8 cellular contexts compared by ENCODE assay signal in the genomic region with DNA sequence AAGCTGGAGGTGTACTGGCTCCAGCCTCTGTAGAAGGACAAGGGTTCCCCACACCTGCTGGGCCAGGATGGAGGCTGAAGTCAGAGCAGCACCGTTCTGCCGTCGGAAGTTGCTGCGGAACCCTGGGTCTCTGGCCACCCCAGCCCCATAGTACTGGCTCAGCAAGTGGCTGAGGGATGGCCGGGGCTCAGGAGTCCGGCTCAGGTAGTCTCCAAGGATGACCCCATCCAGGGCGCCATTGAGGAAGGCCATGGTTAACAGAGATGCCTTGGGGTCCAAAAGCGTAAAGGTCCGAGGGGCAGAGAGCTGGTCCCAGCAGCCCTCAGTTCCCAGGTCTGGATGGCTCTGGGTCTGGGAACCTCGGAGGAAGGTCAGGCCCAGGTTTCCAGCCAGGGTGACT. TPM values are rescaled to one million over a fixed set of nuclear protein-coding genes. Genes with fewer than 3 reads are reported as not detected.
"Had no signal": no experiment of that assay in that cellular context is flagged by ENCODE, and none has a peak within 500 bp of the region (broad histone marks: within the 10 kb centered on the region; RNA-seq: fewer than 3 reads in every experiment).

No MANE protein-coding gene starts in this region.

- H2AFZ ChIP-seq: GM23248 had no signal

- H3K27ac ChIP-seq: GM23248 had no signal

- H3K27ac Mint-ChIP-seq: H9 had no signal

- DNase-seq: GM23248, H9, HCEC 1CT, IMR-90, KG1 had no signal

- H3K9ac ChIP-seq: GM23248 had no signal

- H3K4me1 Mint-ChIP-seq: H9 had no signal

- H3K4me3 Mint-ChIP-seq: H9 had no signal

- H3K4me3 ChIP-seq: GM23248, K562 had no signal

- ATAC-seq: K562 had no signal

RNA-seq across cellular contexts. Expression of a gene that starts 3.7 kb away (rescaled TPM):
- total RNA-seq: GM23248, H1, H9, HT-29, IMR-90, K562 had no signal
- polyA plus RNA-seq: GM23248, H1, IMR-90, K562 had no signal

RNA-seq across cellular contexts. Expression of a gene that starts 11.3 kb away (rescaled TPM):
- total RNA-seq: GM23248, HT-29, IMR-90 had no signal
- polyA plus RNA-seq: GM23248 had no signal

RNA-seq across cellular contexts. Expression of a gene that starts 32.7 kb away (rescaled TPM):
- total RNA-seq: GM23248, H1, H9, HT-29, IMR-90, K562 had no signal
- polyA plus RNA-seq: GM23248, H1, IMR-90, K562 had no signal
